7 cellular contexts compared by ENCODE assay signal in genomic region chr17:46192211-46192483, GRCh38. TPM values are rescaled to one million over a fixed set of nuclear protein-coding genes. Genes with fewer than 3 reads are reported as not detected.
DNase-seq lines count a peak whose midpoint lies in the region; ATAC-seq and TF ChIP-seq lines count a peak whose summit lies in the region.

No MANE protein-coding gene starts in this region.

- H3K36me3 Mint-ChIP-seq in activated CD4-positive, alpha-beta memory T cell treated with anti-CD3 and anti-CD28 coated beads, Interleukin-2, amount 10 ng/mL, durations not matched to agents 7 days and 5 days (ENCODE audit: low read depth) = peaks cover 40% of the 10 kb centered on the region
- peaks cover 8 to 32% of the 10 kb centered on the region in 2 donors for H3K36me3 Mint-ChIP-seq in stimulated activated naive B cell treated with anti-CD40 and anti-IgM and Interleukin-4, amounts not matched to agents 10 μg/mL and 1 μg/mL and 100 μg/mL, for 72 hours

- no peaks in the 10 kb centered on the region for H3K9me3 Mint-ChIP-seq in activated CD4-positive, alpha-beta memory T cell treated with anti-CD3 and anti-CD28 coated beads, Interleukin-2, amount 10 ng/mL, durations not matched to agents 7 days and 5 days
- no peaks in the 10 kb centered on the region for H3K9me3 Mint-ChIP-seq in stimulated activated naive B cell treated with anti-CD40 and anti-IgM and Interleukin-4, amounts not matched to agents 10 μg/mL and 1 μg/mL and 100 μg/mL, for 72 hours

- H3K27me3 Mint-ChIP-seq in activated CD4-positive, alpha-beta memory T cell treated with anti-CD3 and anti-CD28 coated beads, Interleukin-2, amount 10 ng/mL, durations not matched to agents 7 days and 5 days = no peaks in the 10 kb centered on the region
- H3K27me3 Mint-ChIP-seq in stimulated activated naive B cell treated with anti-CD40 and anti-IgM and Interleukin-4, amounts not matched to agents 10 μg/mL and 1 μg/mL and 100 μg/mL, for 72 hours = no peaks in the 10 kb centered on the region

- H3K4me3 Mint-ChIP-seq in activated CD4-positive, alpha-beta memory T cell treated with anti-CD3 and anti-CD28 coated beads, Interleukin-2, amount 10 ng/mL, durations not matched to agents 7 days and 5 days = peak overlapping the region; percentile 91
- peak overlapping the region; percentile 96 for H3K4me3 Mint-ChIP-seq in stimulated activated naive B cell treated with anti-CD40 and anti-IgM and Interleukin-4, amounts not matched to agents 10 μg/mL and 1 μg/mL and 100 μg/mL, for 72 hours

- CTCF ChIA-PET in activated CD4-positive, alpha-beta memory T cell treated with anti-CD3 and anti-CD28 coated beads, Interleukin-2, amount 10 ng/mL, durations not matched to agents 7 days and 5 days (lab: Charles Lee) = interaction anchor here (1.1 to 3.6 kb wide), 4 partner anchors 13 to 40 kb away, joined by 5 to 41 read pairs (median 20); no protein-coding TSS in a partner anchor

- POLR2A ChIA-PET in activated CD4-positive, alpha-beta memory T cell treated with anti-CD3 and anti-CD28 coated beads, Interleukin-2, amount 10 ng/mL, durations not matched to agents 7 days and 5 days (lab: Charles Lee) = interaction anchor here (0.7 to 3.6 kb wide), 10 partner anchors 10 to 148 kb away, joined by 3 to 31 read pairs (median 6); no protein-coding TSS in a partner anchor

- ATAC-seq in stimulated activated naive B cell treated with anti-CD40 and anti-IgM and Interleukin-4, amounts not matched to agents 10 μg/mL and 1 μg/mL and 100 μg/mL, for 72 hours (replicated peaks) = no peak
- ATAC-seq in GM19463 (IDR thresholded peaks at IDR 0.05; ENCODE audit: unreplicated experiment) = no peak

- no peak for TF ChIP-seq CTCF in HFF-Myc (IDR thresholded peaks at IDR 0.05; ENCODE audit: low read depth, low read length, missing control alignments)

- peak overlapping the region; percentile 97 for H3K27ac Mint-ChIP-seq in activated CD4-positive, alpha-beta memory T cell treated with anti-CD3 and anti-CD28 coated beads, Interleukin-2, amount 10 ng/mL, durations not matched to agents 7 days and 5 days
- peak overlapping the region; percentile 98 for H3K27ac Mint-ChIP-seq in stimulated activated naive B cell treated with anti-CD40 and anti-IgM and Interleukin-4, amounts not matched to agents 10 μg/mL and 1 μg/mL and 100 μg/mL, for 72 hours

- H3K4me3 ChIP-seq in HFF-Myc (replicated peaks; ENCODE audit: low read depth, low read length) (peak overlapping the region; percentile 92), iPS-11a (ENCODE audit: low read depth, low read length) (peak overlapping the region; percentile 93)

- peaks cover 69% of the 10 kb centered on the region for H3K4me1 Mint-ChIP-seq in activated CD4-positive, alpha-beta memory T cell treated with anti-CD3 and anti-CD28 coated beads, Interleukin-2, amount 10 ng/mL, durations not matched to agents 7 days and 5 days
- peaks cover 29 to 52% of the 10 kb centered on the region in 2 donors for H3K4me1 Mint-ChIP-seq in stimulated activated naive B cell treated with anti-CD40 and anti-IgM and Interleukin-4, amounts not matched to agents 10 μg/mL and 1 μg/mL and 100 μg/mL, for 72 hours

- DNase-seq in HFF-Myc (ENCODE audit: extremely low read depth, low read depth) (no peak), DMS53 treated with DMSO at 0.1 percent for 48 hours (lab: John Stamatoyannopoulos, UW; ENCODE audit: unreplicated experiment) (no peak)
- no peak for DNase-seq in activated CD4-positive, alpha-beta memory T cell treated with anti-CD3 and anti-CD28 coated beads, Interleukin-2, amount 10 ng/mL, durations not matched to agents 7 days and 5 days
- no peak for DNase-seq in stimulated activated naive B cell treated with anti-CD40 and anti-IgM and Interleukin-4, amounts not matched to agents 10 μg/mL and 1 μg/mL and 100 μg/mL, for 72 hours
- no peak for DNase-seq in stimulated activated CD4-positive, alpha-beta T cell treated with anti-CD3 and anti-CD28 coated beads, Interleukin-4, amount 100 ng/mL, for 4 hours

RNA-seq across cellular contexts. Expression of gene KANSL1, which starts 1.1 kb away (rescaled TPM):
- 100 to 1,000 TPM in 1 of 2 experiments, 10 to 100 TPM in 1; 99.5 to 105 TPM for total RNA-seq in activated CD4-positive, alpha-beta memory T cell treated with anti-CD3 and anti-CD28 coated beads, Interleukin-2, amount 10 ng/mL, durations not matched to agents 7 days and 5 days
